8 cellular contexts compared by ENCODE assay signal in the genomic region with DNA sequence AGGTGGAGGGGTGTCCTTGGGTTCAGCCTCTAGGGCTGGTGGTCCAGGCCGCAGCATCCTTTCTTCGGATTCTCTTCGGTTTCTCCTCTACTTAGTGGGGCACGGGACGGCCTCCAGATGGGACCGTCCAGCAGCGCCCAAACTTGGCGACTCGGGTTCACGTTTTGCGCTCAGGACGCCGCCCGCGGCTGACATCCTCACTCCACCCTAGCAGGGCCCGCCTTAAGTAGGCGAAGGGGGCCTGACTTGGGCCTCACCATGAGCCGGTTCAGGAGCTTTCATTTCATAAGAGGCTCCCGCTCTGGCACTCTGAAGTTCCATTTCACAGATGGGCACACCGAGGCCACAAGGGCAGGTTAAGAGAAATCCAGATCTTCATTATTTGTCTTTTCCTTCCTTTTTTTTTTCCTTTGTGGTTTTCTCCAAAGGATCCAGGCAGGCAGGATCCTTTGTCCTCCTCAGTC.
A peak's percentile ranks its signal among the peaks of the same experiment; 100 is the strongest.
DNase-seq lines count a peak whose midpoint lies in the region; ATAC-seq and TF ChIP-seq lines count a peak whose summit lies in the region.

No MANE protein-coding gene starts in this region.

- peak overlapping the region; percentile 69 to 97 for H3K27ac Mint-ChIP-seq in stimulated activated naive CD8-positive, alpha-beta T cell treated with anti-CD3 and anti-CD28 coated beads, Interleukin-15, amount 100 ng/mL, for 72 hours

- TF ChIP-seq CTCF in AG04450 (IDR thresholded peaks at IDR 0.05; ENCODE audit: low read depth, low read length) (no peak), VCaP (conservative IDR thresholded peaks at IDR 0.05) (no peak)

- DNase-seq in AG04450 (ENCODE audit: low read depth, low spot score) (no peak), NCI-H1048 (lab: John Stamatoyannopoulos, UW) (no peak), ecto neural progenitor cell (ENCODE audit: low spot score) (no peak)
- no peak for DNase-seq in stimulated activated naive CD8-positive, alpha-beta T cell treated with anti-CD3 and anti-CD28 coated beads, Interleukin-15, amount 100 ng/mL, for 72 hours
- DNase-seq in stimulated activated CD4-positive, alpha-beta T cell treated with anti-CD3 and anti-CD28 coated beads, Interleukin-4, amount 100 ng/mL, for 1 hour: no peak

- H3K4me3 ChIP-seq in AG04450 (ENCODE audit: low read depth, low read length): peak overlapping the region; percentile 67
- H3K4me3 ChIP-seq in iPS-11a (ENCODE audit: low read depth, low read length): peak overlapping the region; percentile 62

- H3K27me3 ChIP-seq in AG04450 (ENCODE audit: control insufficient read depth, insufficient read depth, low read length): no peaks in the 10 kb centered on the region

- peak; percentile 9 for ATAC-seq in GM21447 (IDR thresholded peaks at IDR 0.05; ENCODE audit: unreplicated experiment)
- ATAC-seq in stimulated activated naive CD8-positive, alpha-beta T cell treated with anti-CD3 and anti-CD28 coated beads, Interleukin-15, amount 100 ng/mL, for 72 hours: no peak

- H3K4me1 Mint-ChIP-seq in stimulated activated naive CD8-positive, alpha-beta T cell treated with anti-CD3 and anti-CD28 coated beads, Interleukin-15, amount 100 ng/mL, for 72 hours: peaks cover 29% of the 10 kb centered on the region

- no peaks in the 10 kb centered on the region; the same call in 1 of the 2 replicates for H3K9me3 ChIP-seq in AG04450 (ENCODE audit: control insufficient read depth, insufficient read depth, low read length)

- no peaks in the 10 kb centered on the region for H3K9me3 Mint-ChIP-seq in stimulated activated naive CD8-positive, alpha-beta T cell treated with anti-CD3 and anti-CD28 coated beads, Interleukin-15, amount 100 ng/mL, for 72 hours

- H3K4me3 Mint-ChIP-seq in stimulated activated naive CD8-positive, alpha-beta T cell treated with anti-CD3 and anti-CD28 coated beads, Interleukin-15, amount 100 ng/mL, for 72 hours: peak overlapping the region; percentile 78 to 85

- POLR2A ChIA-PET in AG04450 (lab: Yijun Ruan, JAX): no interaction called here

- CTCF ChIA-PET in AG04450 (lab: Charles Lee): no interaction called here

- H3K27ac ChIP-seq in AG04450 (ENCODE audit: low read depth, low read length): no peak overlapping the region
- peak overlapping the region; percentile 100 for H3K27ac ChIP-seq in VCaP

- peaks cover 53% of the 10 kb centered on the region for H3K27me3 Mint-ChIP-seq in stimulated activated naive CD8-positive, alpha-beta T cell treated with anti-CD3 and anti-CD28 coated beads, Interleukin-15, amount 100 ng/mL, for 72 hours
